ENCODE assay signal across 34 cellular contexts in the genomic region with DNA sequence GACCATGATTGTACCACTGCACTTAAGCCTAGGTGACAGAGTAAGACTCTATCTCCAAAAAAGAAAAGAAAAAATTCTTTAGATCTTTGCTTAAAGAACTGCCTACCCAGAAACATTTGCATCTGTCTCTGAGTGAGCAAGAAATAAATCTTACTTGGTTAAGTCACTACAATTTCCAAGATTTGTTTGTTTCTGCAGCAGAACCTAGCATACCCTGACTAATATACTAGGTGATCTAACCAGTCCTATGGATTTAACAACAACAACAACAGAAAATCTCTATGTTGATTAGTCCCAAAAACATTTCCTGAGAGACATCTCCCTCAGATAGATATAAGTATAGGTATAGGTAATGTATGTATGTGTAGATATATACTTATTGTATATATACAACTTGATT.
"Had no signal": no experiment of that assay in that cellular context is flagged by ENCODE, and none has a peak within 500 bp of the region (broad histone marks: within the 10 kb centered on the region; RNA-seq: fewer than 3 reads in every experiment).

No MANE protein-coding gene starts in this region.

- H3K4me3 ChIP-seq: adrenal gland, ascending aorta, body of pancreas, breast epithelium, cardiac muscle cell had no signal

- H3K27me3 ChIP-seq: adrenal gland, ascending aorta, body of pancreas, brain microvascular endothelial cell, cardiac muscle cell had no signal

- H3K36me3 ChIP-seq: adrenal gland, ascending aorta, brain microvascular endothelial cell, breast epithelium, cardiac muscle cell had no signal

- H3K9me3 ChIP-seq: adrenal gland, ascending aorta, body of pancreas, breast epithelium had no signal

- ATAC-seq: activated naive CD4-positive, alpha-beta T cell treated with anti-CD3 and anti-CD28 coated beads, Interleukin-2, amount 50 U/mL, for 72 hours; activated naive CD8-positive, alpha-beta T cell treated with anti-CD3 and anti-CD28 coated beads, Interleukin-2, amount 50 U/mL, for 24 hours; activated T-cell treated with anti-CD3 and anti-CD28 coated beads, Interleukin-2, amount 50 U/mL, for 4 hours; activated T-cell treated with anti-CD3 and anti-CD28 coated beads, Interleukin-2, amount 50 U/mL, for 72 hours; activated T-helper 17 cell treated with anti-CD3 and anti-CD28 coated beads, Interleukin-2, amount 50 U/mL, for 72 hours; body of pancreas had no signal

- FAIRE-seq: astrocyte, bronchial epithelial cell had no signal

- H3K4me1 ChIP-seq: adrenal gland, ascending aorta, body of pancreas, breast epithelium had no signal

- H3K27ac ChIP-seq: adrenal gland, ascending aorta, body of pancreas, brain microvascular endothelial cell, breast epithelium, cardiac muscle cell had no signal

- DNase-seq: activated effector memory CD4-positive, alpha-beta T cell treated with anti-CD3 and anti-CD28 coated beads, Interleukin-2, amount 50 U/mL, for 16 hours; activated effector memory CD4-positive, alpha-beta T cell treated with Interleukin-2 at 50 U/mL for 16 hours; activated gamma-delta T cell; activated gamma-delta T cell treated with Interleukin-2 at 50 U/mL for 16 hours; activated naive CD4-positive, alpha-beta T cell; activated naive CD4-positive, alpha-beta T cell treated with anti-CD3 and anti-CD28 coated beads for 36 hours; activated naive CD4-positive, alpha-beta T cell treated with anti-CD3 and anti-CD28 coated beads, Interleukin-2, amount 10 ng/mL, durations not matched to agents 7 days and 5 days; activated naive CD4-positive, alpha-beta T cell treated with anti-CD3 and anti-CD28 coated beads, Interleukin-2, amount 50 U/mL, for 16 hours; activated naive CD4-positive, alpha-beta T cell treated with Interleukin-2 at 50 U/mL for 16 hours; activated naive CD8-positive, alpha-beta T cell treated with anti-CD3 and anti-CD28 coated beads for 36 hours; activated naive CD8-positive, alpha-beta T cell treated with anti-CD3 and anti-CD28 coated beads, Interleukin-2, amount 10 ng/mL, durations not matched to agents 7 days and 5 days; activated naive CD8-positive, alpha-beta T cell treated with anti-CD3 and anti-CD28 coated beads, Interleukin-2, amount 50 U/mL, for 24 hours; activated T-cell treated with anti-CD3 and anti-CD28 coated beads, Interleukin-2, amount 50 U/mL, for 1 hour; activated T-cell treated with anti-CD3 and anti-CD28 coated beads, Interleukin-2, amount 50 U/mL, for 24 hours; activated T-cell treated with anti-CD3 and anti-CD28 coated beads, Interleukin-2, amount 50 U/mL, for 4 hours; activated T-cell treated with anti-CD3 and anti-CD28 coated beads, Interleukin-2, amount 50 U/mL, for 48 hours; activated T-cell treated with anti-CD3 and anti-CD28 coated beads, Interleukin-2, amount 50 U/mL, for 72 hours; adrenal gland; amniotic stem cell; amygdala; anterior cingulate cortex; aorta; body of pancreas; brain microvascular endothelial cell; caudate nucleus; central memory CD4-positive, alpha-beta T cell; cerebellar nuclear complex had no signal
